Comparison of ENCODE assay signal across 28 cellular contexts in genomic region chr7:142498364-142498763, GRCh38.
A peak's percentile ranks its signal among the peaks of the same experiment; 100 is the strongest.
DNase-seq lines count a peak whose midpoint lies in the region; ATAC-seq and TF ChIP-seq lines count a peak whose summit lies in the region.
"Had no signal": no experiment of that assay in that cellular context is flagged by ENCODE, and none has a peak within 500 bp of the region (broad histone marks: within the 10 kb centered on the region; RNA-seq: fewer than 3 reads in every experiment).

No MANE protein-coding gene starts in this region.

- H3K9me3 Mint-ChIP-seq in activated CD8-positive, alpha-beta T cell treated with anti-CD3 and anti-CD28 coated beads for 36 hours, result no peaks in the 10 kb centered on the region
- H3K9me3 Mint-ChIP-seq in activated CD8-positive, alpha-beta T cell treated with anti-CD3 and anti-CD28 coated beads, Interleukin-2, amount 10 ng/mL, durations not matched to agents 7 days and 5 days (ENCODE audit: insufficient read depth), result no peaks in the 10 kb centered on the region
- H3K9me3 Mint-ChIP-seq: CD8-positive, alpha-beta memory T cell; natural killer cell treated with Interleukin-12 subunit alpha and Interleukin-12 subunit beta and Interleukin-15 and Interleukin-18, amount 100 ng/mL, for 72 hours; WTC11 had no signal

- no peaks in the 10 kb centered on the region for H3K79me1 ChIP-seq in mesenchymal stem cell (replicated peaks; ENCODE audit: low read length, poor library complexity, severe bottlenecking)

- H2AFZ ChIP-seq in mesenchymal stem cell (ENCODE audit: low read depth, low read length), result no peak overlapping the region

- no peaks in the 10 kb centered on the region for H3K36me3 ChIP-seq in mesenchymal stem cell (ENCODE audit: control insufficient read depth in 1 of 2, insufficient read depth in 2 of 2, low read depth in 1 of 2, low read length in 2 of 2)
- H3K36me3 ChIP-seq in HAP-1 (replicated peaks), result no peaks in the 10 kb centered on the region
- H3K36me3 ChIP-seq: ascending aorta, left ventricle myocardium inferior, stomach, tibial artery had no signal

- no peak overlapping the region for H2AK5ac ChIP-seq in mesenchymal stem cell (ENCODE audit: low read length, severe bottlenecking)

- in situ Hi-C loops in HAP-1 (cut with MboI; ENCODE audit: low sequenced_read_pairs), result no loop called here

- no peak overlapping the region for H3K18ac ChIP-seq in mesenchymal stem cell (ENCODE audit: low read depth in 1 of 2, low read length in 2 of 2)

- no peak overlapping the region for H4K8ac ChIP-seq in mesenchymal stem cell (ENCODE audit: low read length)

- peak overlapping the region; percentile 28 for H3K27ac Mint-ChIP-seq in activated CD8-positive, alpha-beta T cell treated with anti-CD3 and anti-CD28 coated beads for 36 hours
- H3K27ac Mint-ChIP-seq in activated CD8-positive, alpha-beta T cell treated with anti-CD3 and anti-CD28 coated beads, Interleukin-2, amount 10 ng/mL, durations not matched to agents 7 days and 5 days, result no peak overlapping the region
- H3K27ac Mint-ChIP-seq: natural killer cell treated with Interleukin-12 subunit alpha and Interleukin-12 subunit beta and Interleukin-15 and Interleukin-18, amount 100 ng/mL, for 72 hours; WTC11 had no signal

- H2BK15ac ChIP-seq in mesenchymal stem cell (ENCODE audit: low read depth, poor library complexity, severe bottlenecking), result no peak overlapping the region

- no peak overlapping the region for H2BK120ac ChIP-seq in mesenchymal stem cell (ENCODE audit: low read depth, low read length)

- H3K36me3 Mint-ChIP-seq in activated CD8-positive, alpha-beta T cell treated with anti-CD3 and anti-CD28 coated beads for 36 hours (ENCODE audit: low read depth), result no peaks in the 10 kb centered on the region
- H3K36me3 Mint-ChIP-seq in activated CD8-positive, alpha-beta T cell treated with anti-CD3 and anti-CD28 coated beads, Interleukin-2, amount 10 ng/mL, durations not matched to agents 7 days and 5 days (ENCODE audit: low read depth), result no peaks in the 10 kb centered on the region
- H3K36me3 Mint-ChIP-seq: CD8-positive, alpha-beta memory T cell; natural killer cell treated with Interleukin-12 subunit alpha and Interleukin-12 subunit beta and Interleukin-15 and Interleukin-18, amount 100 ng/mL, for 72 hours; WTC11 had no signal

- DNase-seq in activated CD8-positive, alpha-beta T cell treated with anti-CD3 and anti-CD28 coated beads for 36 hours, result no peak
- DNase-seq in activated CD8-positive, alpha-beta T cell treated with anti-CD3 and anti-CD28 coated beads, Interleukin-2, amount 10 ng/mL, durations not matched to agents 7 days and 5 days, result no peak
- DNase-seq in HCEC 1CT (peak; percentile 78), amniotic epithelial cell (ENCODE audit: low read depth) (peak; percentile 89), mesenchymal stem cell (peak; percentile 19), HuH-7 (ENCODE audit: low spot score) (no peak), HAP-1 (ENCODE audit: low spot score in 2 of 2) (no peak), DMS79 (lab: John Stamatoyannopoulos, UW) (no peak)
- DNase-seq: activated gamma-delta T cell; caudate nucleus; CD8-positive, alpha-beta memory T cell; left ventricle myocardium inferior; midbrain; NCI-H1105 treated with DMSO at 0.1 percent for 48 hours; NCI-H1930; NCI-H524 treated with DMSO at 0.1 percent for 48 hours; NK-92 treated with Interleukin-12 subunit alpha and Interleukin-12 subunit beta, amount 100 ng/mL, for 24 hours; SHP77; stimulated activated CD4-positive, alpha-beta T cell treated with anti-CD3 and anti-CD28 coated beads, Interleukin-1b, Interleukin-23, amount 100 ng/mL, for 48 hours; stimulated activated CD8-positive, alpha-beta memory T cell treated with anti-CD3 and anti-CD28 coated beads, Interleukin-4, amount 100 ng/mL, for 48 hours; stomach; SW 1271; T1000; tibial artery had no signal

- POLR2A ChIA-PET in activated CD8-positive, alpha-beta T cell treated with anti-CD3 and anti-CD28 coated beads for 36 hours (lab: Charles Lee), result interaction anchor here (0.8 kb wide), 1 partner anchor 310 kb away, joined by 3 read pairs; no protein-coding TSS in a partner anchor
- POLR2A ChIA-PET in activated CD8-positive, alpha-beta T cell treated with anti-CD3 and anti-CD28 coated beads, Interleukin-2, amount 10 ng/mL, durations not matched to agents 7 days and 5 days (lab: Charles Lee), result no interaction called here

- H4K91ac ChIP-seq in mesenchymal stem cell (ENCODE audit: low read length), result no peak overlapping the region

- no peak overlapping the region for H3K9ac ChIP-seq in mesenchymal stem cell (ENCODE audit: low read length)

- CTCF ChIA-PET in activated CD8-positive, alpha-beta T cell treated with anti-CD3 and anti-CD28 coated beads for 36 hours (lab: Charles Lee), result interaction anchor here (1.2 to 9.4 kb wide), 11 partner anchors 11 to 313 kb away, joined by 3 to 94 read pairs (median 17); no protein-coding TSS in a partner anchor
- CTCF ChIA-PET in activated CD8-positive, alpha-beta T cell treated with anti-CD3 and anti-CD28 coated beads, Interleukin-2, amount 10 ng/mL, durations not matched to agents 7 days and 5 days (lab: Charles Lee), result interaction anchor here (0.6 to 8.0 kb wide), 13 partner anchors 14 to 505 kb away, joined by 3 to 86 read pairs (median 7); no protein-coding TSS in a partner anchor

- H3K4me3 Mint-ChIP-seq in activated CD8-positive, alpha-beta T cell treated with anti-CD3 and anti-CD28 coated beads for 36 hours, result no peak overlapping the region
- H3K4me3 Mint-ChIP-seq in activated CD8-positive, alpha-beta T cell treated with anti-CD3 and anti-CD28 coated beads, Interleukin-2, amount 10 ng/mL, durations not matched to agents 7 days and 5 days, result no peak overlapping the region
- H3K4me3 Mint-ChIP-seq: natural killer cell treated with Interleukin-12 subunit alpha and Interleukin-12 subunit beta and Interleukin-15 and Interleukin-18, amount 100 ng/mL, for 72 hours; WTC11 had no signal

- TF ChIP-seq CTCF in activated CD8-positive, alpha-beta T cell treated with anti-CD3 and anti-CD28 coated beads for 36 hours (IDR thresholded peaks at IDR 0.05), result no peak

- no peak overlapping the region for H3K27ac ChIP-seq in mesenchymal stem cell (ENCODE audit: low read length, poor library complexity, severe bottlenecking)
- H3K27ac ChIP-seq: ascending aorta, left ventricle myocardium inferior, skin epidermis, stomach, tibial artery had no signal

- no peak overlapping the region for H2BK12ac ChIP-seq in mesenchymal stem cell (ENCODE audit: low read length in 2 of 2)

- H3K14ac ChIP-seq in mesenchymal stem cell (ENCODE audit: low read length in 2 of 2), result no peak overlapping the region

- no peaks in the 10 kb centered on the region for H3K9me3 ChIP-seq in mesenchymal stem cell (ENCODE audit: control insufficient read depth, low read length)
- no peaks in the 10 kb centered on the region for H3K9me3 ChIP-seq in HAP-1
- H3K9me3 ChIP-seq: ascending aorta, left ventricle myocardium inferior, stomach, tibial artery had no signal

- H3K4me3 ChIP-seq in mesenchymal stem cell (ENCODE audit: insufficient read depth in 1 of 2, low read depth in 1 of 2, low read length in 2 of 2) (no peak overlapping the region), HAP-1 (no peak overlapping the region)
- H3K4me3 ChIP-seq: ascending aorta, left ventricle myocardium inferior, skin epidermis, stomach, tibial artery had no signal

- H3K4me2 ChIP-seq in mesenchymal stem cell (ENCODE audit: low read length, poor library complexity, severe bottlenecking), result no peak overlapping the region

- H3K4me1 ChIP-seq in mesenchymal stem cell (ENCODE audit: control insufficient read depth, insufficient read depth, low read depth, low read length) (no peaks in the 10 kb centered on the region), HAP-1 (no peaks in the 10 kb centered on the region)
- H3K4me1 ChIP-seq: ascending aorta had no signal

- no peaks in the 10 kb centered on the region for H3K27me3 Mint-ChIP-seq in activated CD8-positive, alpha-beta T cell treated with anti-CD3 and anti-CD28 coated beads for 36 hours
- H3K27me3 Mint-ChIP-seq in activated CD8-positive, alpha-beta T cell treated with anti-CD3 and anti-CD28 coated beads, Interleukin-2, amount 10 ng/mL, durations not matched to agents 7 days and 5 days (ENCODE audit: low read depth), result peaks cover 3% of the 10 kb centered on the region

- H3K27me3 ChIP-seq in mesenchymal stem cell (ENCODE audit: control insufficient read depth in 1 of 2, insufficient read depth in 1 of 2, low read length in 2 of 2) (peaks cover 37 to 72% of the 10 kb centered on the region in 2 experiments), HAP-1 (ENCODE audit: low read depth) (no peaks in the 10 kb centered on the region)
- H3K27me3 ChIP-seq: ascending aorta had no signal

- no peak overlapping the region for H2BK5ac ChIP-seq in mesenchymal stem cell (ENCODE audit: low read depth, low read length, poor library complexity, severe bottlenecking)

- ATAC-seq in activated CD8-positive, alpha-beta T cell treated with anti-CD3 and anti-CD28 coated beads for 36 hours, result no peak
- ATAC-seq in activated CD8-positive, alpha-beta T cell treated with anti-CD3 and anti-CD28 coated beads, Interleukin-2, amount 10 ng/mL, durations not matched to agents 7 days and 5 days, result no peak
- ATAC-seq: natural killer cell treated with Interleukin-12 subunit alpha and Interleukin-12 subunit beta and Interleukin-15 and Interleukin-18, amount 100 ng/mL, for 72 hours; WTC11 had no signal

- no CpG with 5 or more reads among the region's 1 CpG for WGBS in mesenchymal stem cell

- H3K4ac ChIP-seq in mesenchymal stem cell (ENCODE audit: low read depth in 1 of 2, low read length in 2 of 2), result no peak overlapping the region

- H3K23ac ChIP-seq in mesenchymal stem cell (ENCODE audit: low read length in 2 of 2), result no peak overlapping the region

- H3K4me1 Mint-ChIP-seq in activated CD8-positive, alpha-beta T cell treated with anti-CD3 and anti-CD28 coated beads for 36 hours (ENCODE audit: low read depth), result peaks cover 33% of the 10 kb centered on the region
- peaks cover 31% of the 10 kb centered on the region for H3K4me1 Mint-ChIP-seq in activated CD8-positive, alpha-beta T cell treated with anti-CD3 and anti-CD28 coated beads, Interleukin-2, amount 10 ng/mL, durations not matched to agents 7 days and 5 days (ENCODE audit: low read depth)
- H3K4me1 Mint-ChIP-seq: WTC11 had no signal

- intact Hi-C loops in activated CD8-positive, alpha-beta T cell treated with anti-CD3 and anti-CD28 coated beads for 36 hours (cut with micrococcal nuclease), result no loop called here

Comparison
In these comparisons a context has a peak if more than half of its experiments do, and no peak if none do; other contexts are left out.
1. DNase-seq: peak in HCEC 1CT (single experiment), amniotic epithelial cell (single experiment) and mesenchymal stem cell (single experiment); none in activated CD8-positive, alpha-beta T cell treated with anti-CD3 and anti-CD28 coated beads for 36 hours (single experiment), activated CD8-positive, alpha-beta T cell treated with anti-CD3 and anti-CD28 coated beads, Interleukin-2, amount 10 ng/mL, durations not matched to agents 7 days and 5 days (single experiment), HuH-7 (single experiment), HAP-1 (0 of 2) and DMS79 (single experiment).